Comparison of ENCODE assay signal across 14 cellular contexts in genomic region chr3:179309225-179310109, GRCh38. TPM values are rescaled to one million over a fixed set of nuclear protein-coding genes. Genes with fewer than 3 reads are reported as not detected.
DNase-seq lines count a peak whose midpoint lies in the region; ATAC-seq and TF ChIP-seq lines count a peak whose summit lies in the region.
"Had no signal": no experiment of that assay in that cellular context is flagged by ENCODE, and none has a peak within 500 bp of the region (broad histone marks: within the 10 kb centered on the region; RNA-seq: fewer than 3 reads in every experiment).

No MANE protein-coding gene starts in this region.

- H3K9me3 ChIP-seq in Karpas-422 (ENCODE audit: low read length), result no peaks in the 10 kb centered on the region
- H3K9me3 ChIP-seq: gastroesophageal sphincter, pancreas had no signal

- H3K4me1 ChIP-seq in Karpas-422 (ENCODE audit: low read length), result peaks cover 11% of the 10 kb centered on the region
- H3K4me1 ChIP-seq: gastroesophageal sphincter, pancreas had no signal

- no peaks in the 10 kb centered on the region for H3K4me1 Mint-ChIP-seq in type B pancreatic cell (ENCODE audit: unreplicated experiment)

- H3K9ac ChIP-seq in Karpas-422 (ENCODE audit: low read length), result no peak overlapping the region

- no peaks in the 10 kb centered on the region for H3K9me2 ChIP-seq in Karpas-422 (replicated peaks; ENCODE audit: insufficient read depth, low read length)

- H3K27ac ChIP-seq in Karpas-422 (ENCODE audit: low read length), result no peak overlapping the region
- H3K27ac ChIP-seq: gastroesophageal sphincter, pancreas had no signal

- no peaks in the 10 kb centered on the region for H3K36me3 Mint-ChIP-seq in type B pancreatic cell

- H3K79me2 ChIP-seq in Karpas-422 (ENCODE audit: low read length), result no peaks in the 10 kb centered on the region

- ATAC-seq in GM18517 (IDR thresholded peaks at IDR 0.05; ENCODE audit: unreplicated experiment) (peak; percentile 94), HG02943 (IDR thresholded peaks at IDR 0.05; ENCODE audit: low read depth, unreplicated experiment) (peak; percentile 77)
- ATAC-seq: gastroesophageal sphincter, pancreas had no signal

- no peaks in the 10 kb centered on the region for H3K27me3 ChIP-seq in Karpas-422 (ENCODE audit: low read length)
- H3K27me3 ChIP-seq: gastroesophageal sphincter had no signal

- TF ChIP-seq CTCF in GM20000 (IDR thresholded peaks at IDR 0.05; ENCODE audit: extremely low read depth, missing control alignments) (no peak), type B pancreatic cell (conservative IDR thresholded peaks at IDR 0.05) (no peak)

- no peak overlapping the region for H3K4me3 ChIP-seq in Karpas-422 (ENCODE audit: low read length)
- H3K4me3 ChIP-seq: gastroesophageal sphincter, pancreas had no signal

- H4K20me1 ChIP-seq in Karpas-422 (ENCODE audit: insufficient read depth, low read depth, low read length), result no peaks in the 10 kb centered on the region

- no peak overlapping the region for H2AFZ ChIP-seq in Karpas-422 (ENCODE audit: low read length)

- no peaks in the 10 kb centered on the region for H3K9me3 Mint-ChIP-seq in type B pancreatic cell

- H3K27me3 Mint-ChIP-seq in type B pancreatic cell, result no peaks in the 10 kb centered on the region

- no peak overlapping the region for H3K27ac Mint-ChIP-seq in type B pancreatic cell

- peak overlapping the region; percentile 13 for H3K4me2 ChIP-seq in Karpas-422 (ENCODE audit: low read depth, low read length, poor library complexity, severe bottlenecking)

- no peaks in the 10 kb centered on the region for H3K36me3 ChIP-seq in Karpas-422 (ENCODE audit: insufficient read depth, low read length)
- H3K36me3 ChIP-seq: gastroesophageal sphincter, pancreas had no signal

- H3K4me3 Mint-ChIP-seq in type B pancreatic cell, result no peak overlapping the region

- DNase-seq in GM20000 (ENCODE audit: low spot score), result peak; percentile 30
- peak; percentile 35 for DNase-seq in Karpas-422
- no peak for DNase-seq in GM19240 (ENCODE audit: insufficient read length, low spot score)
- no peak for DNase-seq in NCI-H1417 (lab: John Stamatoyannopoulos, UW)
- no peak for DNase-seq in type B pancreatic cell (ENCODE audit: extremely low spot score, unreplicated experiment)
- DNase-seq in SHP77 treated with DMSO at 0.1 percent for 48 hours (lab: John Stamatoyannopoulos, UW), result no peak
- DNase-seq: activated naive CD4-positive, alpha-beta T cell; C1 segment of cervical spinal cord; NCI-H1694 treated with DMSO at 0.1 percent for 48 hours; pancreas; stimulated activated CD4-positive, alpha-beta T cell treated with anti-CD3 and anti-CD28 coated beads, Interleukin-4, amount 100 ng/mL, for 1 hour had no signal

RNA-seq across cellular contexts. Expression of gene ZNF639, which starts 13.4 kb away (rescaled TPM):
- 54.9 and 70.8 TPM in 2 replicates for total RNA-seq in Karpas-422 (2014; rRNA removed; shearing (Covaris generic); ENCODE audit: low replicate concordance)
- 24.9 and 33.2 TPM in 2 replicates for total RNA-seq in type B pancreatic cell (ENCODE audit: low replicate concordance)

RNA-seq across cellular contexts. Expression of gene MFN1, which starts 38.0 kb away (rescaled TPM):
- 26.1 and 58.9 TPM in 2 replicates for total RNA-seq in Karpas-422 (2014; rRNA removed; shearing (Covaris generic); ENCODE audit: low replicate concordance)
- total RNA-seq in type B pancreatic cell (ENCODE audit: low replicate concordance), result 42.3 and 53.3 TPM in 2 replicates

RNA-seq across cellular contexts. Expression of gene KCNMB3, which starts 58.6 kb away (rescaled TPM):
- 17.1 and 28.3 TPM in 2 replicates for total RNA-seq in Karpas-422 (2014; rRNA removed; shearing (Covaris generic); ENCODE audit: low replicate concordance)
- total RNA-seq in type B pancreatic cell (ENCODE audit: low replicate concordance), result 2.0 and 2.4 TPM in 2 replicates

Comparison
In these comparisons a context has a peak if more than half of its experiments do, and no peak if none do; other contexts are left out.
1. DNase-seq: peak in GM20000 (single experiment) and Karpas-422 (single experiment); none in GM19240 (single experiment), NCI-H1417 (0 of 3), type B pancreatic cell (single experiment) and SHP77 treated with DMSO at 0.1 percent for 48 hours (single experiment).